Comparison of ENCODE assay signal across 14 cellular contexts in genomic region chr1:219582310-219582709, GRCh38. TPM values are rescaled to one million over a fixed set of nuclear protein-coding genes. Genes with fewer than 3 reads are reported as not detected.
DNase-seq lines count a peak whose midpoint lies in the region; ATAC-seq and TF ChIP-seq lines count a peak whose summit lies in the region.
"Had no signal": no experiment of that assay in that cellular context is flagged by ENCODE, and none has a peak within 500 bp of the region (broad histone marks: within the 10 kb centered on the region; RNA-seq: fewer than 3 reads in every experiment).

No MANE protein-coding gene starts in this region.

- H3K27me3 ChIP-seq in brain microvascular endothelial cell (replicated peaks), result no peaks in the 10 kb centered on the region
- H3K27me3 ChIP-seq: right lobe of liver had no signal

- peak; percentile 69 for ATAC-seq in GM21515 (IDR thresholded peaks at IDR 0.05; ENCODE audit: unreplicated experiment)
- ATAC-seq in HG03108 (IDR thresholded peaks at IDR 0.05; ENCODE audit: unreplicated experiment), result no peak
- no peak for ATAC-seq in HG03025 (IDR thresholded peaks at IDR 0.05; ENCODE audit: low FRiP score, unreplicated experiment)
- ATAC-seq: CD8-positive, alpha-beta T cell; lower lobe of right lung; stimulated activated naive CD8-positive, alpha-beta T cell treated with anti-CD3 and anti-CD28 coated beads, Interleukin-15, Interleukin-2, amounts not matched to agents 100 U/mL and 50 U/mL, for 24 hours had no signal

- H3K27ac ChIP-seq in brain microvascular endothelial cell, result peak overlapping the region; percentile 31
- H3K27ac ChIP-seq: lower lobe of right lung, right lobe of liver had no signal

- DNase-seq in EH (ENCODE audit: low read depth), result peak; percentile 80
- peak; percentile 56 for DNase-seq in HT1080 (ENCODE audit: low read depth)
- peak; percentile 48 for DNase-seq in brain microvascular endothelial cell
- no peak for DNase-seq in activated CD4-positive, alpha-beta T cell treated with anti-CD3 and anti-CD28 coated beads, Interleukin-2, amount 50 U/mL, for 48 hours
- DNase-seq in NCI-H526 treated with DMSO at 0.1 percent for 48 hours (lab: John Stamatoyannopoulos, UW), result no peak
- DNase-seq: activated T-cell treated with anti-CD3 and anti-CD28 coated beads, Interleukin-2, amount 50 U/mL, for 24 hours; CD8-positive, alpha-beta T cell; lower lobe of right lung; right lobe of liver; SHP77 treated with DMSO at 0.1 percent for 48 hours; stimulated activated naive CD8-positive, alpha-beta T cell treated with anti-CD3 and anti-CD28 coated beads, Interleukin-15, Interleukin-2, amounts not matched to agents 100 U/mL and 50 U/mL, for 24 hours had no signal

- H3K4me3 ChIP-seq in brain microvascular endothelial cell (ENCODE audit: low read depth, low read length), result no peak overlapping the region
- H3K4me3 ChIP-seq: lower lobe of right lung, right lobe of liver had no signal

- in situ Hi-C loops in brain microvascular endothelial cell (cut with HindIII; ENCODE audit: low pct_ligation_motif_present, low sequenced_read_pairs), result no loop called here

- TF ChIP-seq CTCF in brain microvascular endothelial cell (IDR thresholded peaks at IDR 0.05; ENCODE audit: low read depth, low read length, missing control alignments), result no peak

- no peaks in the 10 kb centered on the region for H3K36me3 ChIP-seq in brain microvascular endothelial cell (replicated peaks)
- H3K36me3 ChIP-seq: lower lobe of right lung, right lobe of liver had no signal

RNA-seq across cellular contexts. Expression of gene ZC3H11B, which starts 30.6 kb away (rescaled TPM):
- not detected in 2 replicates for total RNA-seq in HT1080 (2014; rRNA removed; shearing (Covaris generic))
- polyA plus RNA-seq in HT1080 (2015; cell fraction: cytosol; rRNA removed), result 0.03 TPM in 1 of 2 replicates, not detected in the other
- 0.08 and 0.09 TPM in 2 replicates for polyA plus RNA-seq in HT1080 (2015; cell fraction: nucleus; rRNA removed)

Comparison
In these comparisons a context has a peak if more than half of its experiments do, and no peak if none do; other contexts are left out.
1. DNase-seq: peak in EH (single experiment), HT1080 (single experiment) and brain microvascular endothelial cell (single experiment); none in activated CD4-positive, alpha-beta T cell treated with anti-CD3 and anti-CD28 coated beads, Interleukin-2, amount 50 U/mL, for 48 hours (0 of 2) and NCI-H526 treated with DMSO at 0.1 percent for 48 hours (single experiment).